1 cellular context compared by ENCODE assay signal in the genomic region with DNA sequence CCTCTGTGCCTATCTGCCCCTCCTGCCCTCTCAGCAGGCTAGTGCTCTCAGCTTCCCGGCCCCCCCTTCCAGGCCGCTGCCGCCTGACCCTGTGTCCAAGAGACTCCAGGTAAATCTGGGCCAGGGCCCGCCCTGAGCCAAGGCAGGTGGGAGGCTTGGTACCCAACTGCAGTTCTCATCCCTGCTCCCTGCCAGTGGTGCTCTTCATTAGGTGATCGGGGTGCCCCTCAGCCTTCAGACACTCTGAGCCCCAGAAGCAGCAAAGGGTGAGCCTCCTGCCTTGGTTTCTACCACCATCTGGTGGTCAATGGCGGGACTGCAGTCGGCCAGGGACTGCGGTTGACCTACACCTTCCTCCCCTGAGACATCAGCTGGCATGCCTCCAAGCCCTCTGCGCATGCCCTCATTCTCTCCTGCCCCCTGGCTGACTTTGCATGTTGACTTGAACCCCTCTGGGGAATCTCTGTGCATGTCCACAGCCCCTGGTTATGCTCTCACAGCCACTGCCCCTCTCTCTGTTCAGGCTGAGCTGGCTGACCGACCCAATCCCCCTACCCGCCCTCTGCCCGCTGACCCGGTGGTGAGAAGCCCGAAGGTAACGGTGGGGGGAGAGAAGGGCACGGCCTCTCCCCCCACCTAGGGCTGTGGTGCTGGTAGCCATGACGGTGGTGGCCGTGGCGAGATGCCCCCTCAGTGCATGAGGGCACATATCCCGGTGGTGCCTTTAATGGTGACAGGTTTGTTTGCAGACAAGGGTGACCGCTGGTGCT.
TF ChIP-seq lines count a peak whose summit lies in the region.

No MANE protein-coding gene starts in this region.

TF ChIP-seq in HepG2, 621 proteins besides CTCF, POLR2A, EP300 and RAD21 (continued from another document):
- TF ChIP-seq GATAD1 (CRISPR knock-in tag; IDR thresholded peaks at IDR 0.05): peak; percentile 25; the same call in 1 of the 2 replicates
- TF ChIP-seq, protein P1, sequence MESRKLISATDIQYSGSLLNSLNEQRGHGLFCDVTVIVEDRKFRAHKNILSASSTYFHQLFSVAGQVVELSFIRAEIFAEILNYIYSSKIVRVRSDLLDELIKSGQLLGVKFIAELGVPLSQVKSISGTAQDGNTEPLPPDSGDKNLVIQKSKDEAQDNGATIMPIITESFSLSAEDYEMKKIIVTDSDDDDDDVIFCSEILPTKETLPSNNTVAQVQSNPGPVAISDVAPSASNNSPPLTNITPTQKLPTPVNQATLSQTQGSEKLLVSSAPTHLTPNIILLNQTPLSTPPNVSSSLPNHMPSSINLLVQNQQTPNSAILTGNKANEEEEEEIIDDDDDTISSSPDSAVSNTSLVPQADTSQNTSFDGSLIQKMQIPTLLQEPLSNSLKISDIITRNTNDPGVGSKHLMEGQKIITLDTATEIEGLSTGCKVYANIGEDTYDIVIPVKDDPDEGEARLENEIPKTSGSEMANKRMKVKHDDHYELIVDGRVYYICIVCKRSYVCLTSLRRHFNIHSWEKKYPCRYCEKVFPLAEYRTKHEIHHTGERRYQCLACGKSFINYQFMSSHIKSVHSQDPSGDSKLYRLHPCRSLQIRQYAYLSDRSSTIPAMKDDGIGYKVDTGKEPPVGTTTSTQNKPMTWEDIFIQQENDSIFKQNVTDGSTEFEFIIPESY (CRISPR knock-in tag; IDR thresholded peaks at IDR 0.05): peak; percentile 24; the same call in 1 of the 2 replicates
- TF ChIP-seq ZNF691 (CRISPR knock-in tag; IDR thresholded peaks at IDR 0.05; ENCODE audit: borderline replicate concordance, low read depth): peak; percentile 49; the same call in 1 of the 2 replicates
- TF ChIP-seq BRF2 (CRISPR knock-in tag; IDR thresholded peaks at IDR 0.05): no peak
- no peak for TF ChIP-seq PLRG1 (conservative IDR thresholded peaks at IDR 0.05)
- TF ChIP-seq YEATS2 (CRISPR knock-in tag; IDR thresholded peaks at IDR 0.05; ENCODE audit: borderline replicate concordance): peak; percentile 57; the same call in 1 of the 2 replicates
- no peak for TF ChIP-seq ZNF644 (CRISPR knock-in tag; IDR thresholded peaks at IDR 0.05; ENCODE audit: low read depth)
- TF ChIP-seq FOSL1 (CRISPR knock-in tag; IDR thresholded peaks at IDR 0.05; ENCODE audit: borderline replicate concordance): no peak
- peak; percentile 95 for TF ChIP-seq STAG1 (CRISPR knock-in tag; IDR thresholded peaks at IDR 0.05)
- peak; percentile 65; the same call in 1 of the 2 replicates for TF ChIP-seq KDM2A (CRISPR knock-in tag; IDR thresholded peaks at IDR 0.05; ENCODE audit: borderline replicate concordance, low read depth)
- TF ChIP-seq ELF3 (CRISPR knock-in tag; IDR thresholded peaks at IDR 0.05): peak; percentile 35; the same call in 1 of the 2 replicates
- peak; percentile 58 for TF ChIP-seq XRCC5 (optimal IDR thresholded peaks at IDR 0.05; ENCODE audit: low read length)
- TF ChIP-seq ZFP62 (CRISPR knock-in tag; IDR thresholded peaks at IDR 0.05): no peak
- TF ChIP-seq ERF (CRISPR knock-in tag; IDR thresholded peaks at IDR 0.05): peak; percentile 40; the same call in 1 of the 2 replicates
- 0 out of 2 replicates have a peak, but pooled peaks have one; percentile 46 for TF ChIP-seq KDM3A (CRISPR knock-in tag; IDR thresholded peaks at IDR 0.05; ENCODE audit: low read depth)
- TF ChIP-seq ZBTB38 (CRISPR knock-in tag; IDR thresholded peaks at IDR 0.05): 0 out of 2 replicates have a peak, but pooled peaks have one; percentile 25
- peak; percentile 45; the same call in 1 of the 2 replicates for TF ChIP-seq BORCS8-MEF2B (CRISPR knock-in tag; IDR thresholded peaks at IDR 0.05)
- peak; percentile 33 for TF ChIP-seq RXRA (CRISPR knock-in tag; IDR thresholded peaks at IDR 0.05)
- peak; percentile 40; the same call in 1 of the 2 replicates for TF ChIP-seq PATZ1 (CRISPR knock-in tag; IDR thresholded peaks at IDR 0.05)
- peak; percentile 55 for TF ChIP-seq SRSF1 (optimal IDR thresholded peaks at IDR 0.05; ENCODE audit: low read depth, low read length)
- TF ChIP-seq SAP130 (CRISPR knock-in tag; IDR thresholded peaks at IDR 0.05; ENCODE audit: low read depth): peak; percentile 31; the same call in 1 of the 2 replicates
- TF ChIP-seq, protein P2, sequence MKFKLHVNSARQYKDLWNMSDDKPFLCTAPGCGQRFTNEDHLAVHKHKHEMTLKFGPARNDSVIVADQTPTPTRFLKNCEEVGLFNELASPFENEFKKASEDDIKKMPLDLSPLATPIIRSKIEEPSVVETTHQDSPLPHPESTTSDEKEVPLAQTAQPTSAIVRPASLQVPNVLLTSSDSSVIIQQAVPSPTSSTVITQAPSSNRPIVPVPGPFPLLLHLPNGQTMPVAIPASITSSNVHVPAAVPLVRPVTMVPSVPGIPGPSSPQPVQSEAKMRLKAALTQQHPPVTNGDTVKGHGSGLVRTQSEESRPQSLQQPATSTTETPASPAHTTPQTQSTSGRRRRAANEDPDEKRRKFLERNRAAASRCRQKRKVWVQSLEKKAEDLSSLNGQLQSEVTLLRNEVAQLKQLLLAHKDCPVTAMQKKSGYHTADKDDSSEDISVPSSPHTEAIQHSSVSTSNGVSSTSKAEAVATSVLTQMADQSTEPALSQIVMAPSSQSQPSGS (CRISPR knock-in tag; IDR thresholded peaks at IDR 0.05): no peak
- no peak for TF ChIP-seq BRD4 (CRISPR knock-in tag; IDR thresholded peaks at IDR 0.05)
- peak; percentile 51; the same call in 1 of the 2 replicates for TF ChIP-seq ESRRA (CRISPR knock-in tag; IDR thresholded peaks at IDR 0.05; ENCODE audit: low read depth)
- TF ChIP-seq TMF1 (CRISPR knock-in tag; IDR thresholded peaks at IDR 0.05; ENCODE audit: low read depth): 0 out of 2 replicates have a peak, but pooled peaks have one; percentile 24
- peak; percentile 85 for TF ChIP-seq ZFP91 (CRISPR knock-in tag; IDR thresholded peaks at IDR 0.05; ENCODE audit: borderline replicate concordance)
- TF ChIP-seq HNRNPL (IDR thresholded peaks at IDR 0.05; ENCODE audit: low read depth, low read length): 0 out of 2 replicates have a peak, but pooled peaks have one; percentile 45
- TF ChIP-seq BCL6 (CRISPR knock-in tag; IDR thresholded peaks at IDR 0.05): peak; percentile 25; the same call in 1 of the 2 replicates
- 0 out of 2 replicates have a peak, but pooled peaks have one; percentile 20 for TF ChIP-seq ZSCAN21 (CRISPR knock-in tag; IDR thresholded peaks at IDR 0.05; ENCODE audit: borderline replicate concordance)
- 0 out of 2 replicates have a peak, but pooled peaks have one; percentile 41 for TF ChIP-seq ZNF263 (CRISPR knock-in tag; IDR thresholded peaks at IDR 0.05)
- no peak for TF ChIP-seq SOX6 (IDR thresholded peaks at IDR 0.05)
- peak; percentile 42; the same call in 1 of the 2 replicates for TF ChIP-seq SOX6 (CRISPR knock-in tag; IDR thresholded peaks at IDR 0.05)
- no peak for TF ChIP-seq NR2F6 (IDR thresholded peaks at IDR 0.05)
- peak; percentile 64; the same call in 1 of the 2 replicates for TF ChIP-seq NR2F6 (CRISPR knock-in tag; IDR thresholded peaks at IDR 0.05)
- 0 out of 2 replicates have a peak, but pooled peaks have one; percentile 62 for TF ChIP-seq POGK (CRISPR knock-in tag; conservative IDR thresholded peaks at IDR 0.05)
- TF ChIP-seq, protein P3, sequence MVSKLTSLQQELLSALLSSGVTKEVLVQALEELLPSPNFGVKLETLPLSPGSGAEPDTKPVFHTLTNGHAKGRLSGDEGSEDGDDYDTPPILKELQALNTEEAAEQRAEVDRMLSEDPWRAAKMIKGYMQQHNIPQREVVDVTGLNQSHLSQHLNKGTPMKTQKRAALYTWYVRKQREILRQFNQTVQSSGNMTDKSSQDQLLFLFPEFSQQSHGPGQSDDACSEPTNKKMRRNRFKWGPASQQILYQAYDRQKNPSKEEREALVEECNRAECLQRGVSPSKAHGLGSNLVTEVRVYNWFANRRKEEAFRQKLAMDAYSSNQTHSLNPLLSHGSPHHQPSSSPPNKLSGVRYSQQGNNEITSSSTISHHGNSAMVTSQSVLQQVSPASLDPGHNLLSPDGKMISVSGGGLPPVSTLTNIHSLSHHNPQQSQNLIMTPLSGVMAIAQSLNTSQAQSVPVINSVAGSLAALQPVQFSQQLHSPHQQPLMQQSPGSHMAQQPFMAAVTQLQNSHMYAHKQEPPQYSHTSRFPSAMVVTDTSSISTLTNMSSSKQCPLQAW (CRISPR knock-in tag; IDR thresholded peaks at IDR 0.05): peak; percentile 39; the same call in 1 of the 2 replicates
- TF ChIP-seq NONO (IDR thresholded peaks at IDR 0.05): no peak
- peak; percentile 44; the same call in 1 of the 2 replicates for TF ChIP-seq NONO (CRISPR knock-in tag; conservative IDR thresholded peaks at IDR 0.05)
TF ChIP-seq in HepG2: peak in this region for 46.
